34 cellular contexts compared by ENCODE assay signal in genomic region chr22:35530700-35531099, GRCh38. TPM values are rescaled to one million over a fixed set of nuclear protein-coding genes. Genes with fewer than 3 reads are reported as not detected.
"Had no signal": no experiment of that assay in that cellular context is flagged by ENCODE, and none has a peak within 500 bp of the region (broad histone marks: within the 10 kb centered on the region; RNA-seq: fewer than 3 reads in every experiment).

No MANE protein-coding gene starts in this region.

- H3K27me3 ChIP-seq: SJCRH30 had no signal

- H3K4me2 ChIP-seq: KMS-11, PC-9 had no signal

- H3K27ac ChIP-seq: KMS-11, PC-9, SJCRH30, SK-N-MC, VCaP had no signal

- H3K4me1 ChIP-seq: SJCRH30 had no signal

- H3K36me3 ChIP-seq: SJCRH30 had no signal

- H3K9ac ChIP-seq: KMS-11 had no signal

- H3K9me3 ChIP-seq: SJCRH30 had no signal

- H3K4me3 ChIP-seq: PC-9, SJCRH30, SK-N-MC had no signal

- DNase-seq: activated CD4-positive, alpha-beta memory T cell treated with anti-CD3 and anti-CD28 coated beads, Interleukin-2, amount 10 ng/mL, durations not matched to agents 7 days and 5 days; activated CD4-positive, alpha-beta T cell treated with anti-CD3 and anti-CD28 coated beads for 1 hour; activated CD4-positive, alpha-beta T cell treated with anti-CD3 and anti-CD28 coated beads for 48 hours; activated CD4-positive, CD25-positive, alpha-beta regulatory T cell; activated CD8-positive, alpha-beta memory T cell treated with anti-CD3 and anti-CD28 coated beads for 24 hours; activated CD8-positive, alpha-beta memory T cell treated with anti-CD3 and anti-CD28 coated beads, Interleukin-2, amount 10 ng/mL, durations not matched to agents 7 days and 5 days; activated CD8-positive, alpha-beta memory T cell treated with anti-CD3 and anti-CD28 coated beads, Interleukin-2, amount 50 U/mL, for 48 hours; activated effector memory CD4-positive, alpha-beta T cell treated with Interleukin-2 at 50 U/mL for 16 hours; activated naive CD4-positive, alpha-beta T cell treated with anti-CD3 and anti-CD28 coated beads, Interleukin-2, amount 10 ng/mL, durations not matched to agents 7 days and 5 days; activated naive CD8-positive, alpha-beta T cell treated with anti-CD3 and anti-CD28 coated beads, Interleukin-2, amount 50 U/mL, for 24 hours; activated T-cell treated with anti-CD3 and anti-CD28 coated beads, Interleukin-2, amount 50 U/mL, for 48 hours; caudate nucleus; cerebellar nuclear complex; MM.1S; NCI-H1092 treated with DMSO at 0.1 percent for 48 hours; NCI-H1417; NCI-H146; NCI-H187; NCI-H2029 treated with DMSO at 0.1 percent for 48 hours; NCI-H2107; NCI-H2171; NCI-H510A; NCI-H526; NCI-H748 treated with DMSO at 0.1 percent for 48 hours; NK-92 treated with Interleukin-12 subunit alpha and Interleukin-12 subunit beta, amount 100 ng/mL, for 24 hours; PC-9; SHP77; SJCRH30; T1000 had no signal

- H2AFZ ChIP-seq: PC-9 had no signal

- ATAC-seq: activated CD8-positive, alpha-beta memory T cell treated with anti-CD3 and anti-CD28 coated beads, Interleukin-2, amount 10 ng/mL, durations not matched to agents 7 days and 5 days; activated naive CD8-positive, alpha-beta T cell treated with anti-CD3 and anti-CD28 coated beads, Interleukin-2, amount 50 U/mL, for 24 hours had no signal

RNA-seq across cellular contexts. Expression of gene RASD2, which starts 9.9 kb away (rescaled TPM):
- total RNA-seq: activated CD4-positive, alpha-beta memory T cell treated with anti-CD3 and anti-CD28 coated beads, Interleukin-2, amount 10 ng/mL, durations not matched to agents 7 days and 5 days; SJCRH30; T-helper 1 cell treated with Interleukin-12 subunit alpha and Interleukin-12 subunit beta and Interleukin-4 antibody, amounts not matched to agents 30 ng/mL and 1 ng/mL, for 36 hours; T-helper 2 cell treated with Interferon-gamma antibody and Interleukin-4, amounts not matched to agents 100 ng/mL and 5 ng/mL, for 36 hours had no signal
